In the genomic region with DNA sequence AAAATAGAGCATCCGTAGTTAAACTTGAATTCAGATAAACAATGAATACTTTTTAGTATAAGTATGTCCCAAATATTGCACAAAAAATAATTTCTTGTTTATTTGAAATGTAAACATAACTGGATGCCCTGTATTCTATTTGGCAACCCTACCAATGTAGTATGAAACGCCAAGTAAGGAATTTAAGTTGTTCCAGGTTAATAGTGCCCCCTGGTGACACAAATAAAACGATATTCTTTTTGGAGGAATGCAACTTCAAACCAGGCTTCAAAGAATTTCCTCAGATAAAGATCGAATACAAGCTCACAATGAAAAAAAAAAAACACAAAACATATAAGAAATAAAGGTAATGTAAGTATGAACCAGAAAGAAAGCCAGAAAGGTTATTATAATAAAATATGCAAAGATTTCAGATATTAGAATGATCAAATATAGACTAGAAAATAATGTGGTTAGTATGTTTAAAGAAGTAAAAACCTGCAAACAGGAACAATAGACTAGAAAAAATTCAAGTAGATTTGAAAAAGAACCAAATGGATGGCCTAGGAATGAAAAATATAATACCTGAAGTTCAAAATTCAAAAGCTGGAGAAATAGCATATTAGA, we compare ENCODE assay signal across 9 cellular contexts. TPM values are rescaled to one million over a fixed set of nuclear protein-coding genes. Genes with fewer than 3 reads are reported as not detected.
DNase-seq lines count a peak whose midpoint lies in the region; ATAC-seq and TF ChIP-seq lines count a peak whose summit lies in the region.
"Had no signal": no experiment of that assay in that cellular context is flagged by ENCODE, and none has a peak within 500 bp of the region (broad histone marks: within the 10 kb centered on the region; RNA-seq: fewer than 3 reads in every experiment).

No MANE protein-coding gene starts in this region.

- H3K27me3 ChIP-seq in left lung, result no peaks in the 10 kb centered on the region
- H3K27me3 ChIP-seq: BLaER1 had no signal

- ATAC-seq in left lung (peak; percentile 82), GM18873 (IDR thresholded peaks at IDR 0.05; ENCODE audit: low FRiP score, unreplicated experiment) (no peak), GM19463 (IDR thresholded peaks at IDR 0.05; ENCODE audit: unreplicated experiment) (no peak), GM21526 (IDR thresholded peaks at IDR 0.05; ENCODE audit: low FRiP score, unreplicated experiment) (no peak)

- no peak overlapping the region for H3K27ac ChIP-seq in left lung
- H3K27ac ChIP-seq: BLaER1 had no signal

- H3K9me3 ChIP-seq in left lung, result no peaks in the 10 kb centered on the region
- H3K9me3 ChIP-seq: BLaER1 had no signal

- no peaks in the 10 kb centered on the region for H3K4me1 ChIP-seq in left lung

- intact Hi-C loops in left lung (cut with DNase I), result loop anchor here (5.0 to 10.0 kb wide), 2 partner anchors 222 to 230 kb away; no protein-coding TSS in a partner anchor

- peak in 2 of 3 experiments; percentile 9 to 64 for DNase-seq in NCI-H1417 (lab: John Stamatoyannopoulos, UW)
- no peak for DNase-seq in NCI-H1417 treated with DMSO at 0.1 percent for 48 hours (lab: John Stamatoyannopoulos, UW)
- DNase-seq in Kasumi-1 (lab: John Stamatoyannopoulos, UW), result peak; percentile 64 to 66
- peak; percentile 50 for DNase-seq in astrocyte of the hippocampus (ENCODE audit: low read depth, low spot score)
- DNase-seq in left lung, result no peak

- H3K36me3 ChIP-seq in left lung, result no peaks in the 10 kb centered on the region
- H3K36me3 ChIP-seq: BLaER1 had no signal

- H3K4me3 ChIP-seq in left lung, result no peak overlapping the region
- H3K4me3 ChIP-seq: BLaER1 had no signal

- TF ChIP-seq CTCF in left lung (IDR thresholded peaks at IDR 0.05), result peak; percentile 47

RNA-seq across cellular contexts. Expression of gene AKAP7, which starts 18.4 kb away (rescaled TPM):
- 10 to 100 TPM in 1 of 2 donors, 1 to 10 TPM in 1; 9.3 to 12.1 TPM for total RNA-seq in left lung

RNA-seq across cellular contexts. Expression of gene EPB41L2, which starts 53.8 kb away (rescaled TPM):
- 10 to 100 TPM; 91.3 to 97.1 TPM for total RNA-seq in left lung

Comparison
In these comparisons a context has a peak if more than half of its experiments do, and no peak if none do; other contexts are left out.
1. DNase-seq: peak in NCI-H1417 (2 of 3), Kasumi-1 (2 of 2) and astrocyte of the hippocampus (single experiment); none in NCI-H1417 treated with DMSO at 0.1 percent for 48 hours (single experiment) and left lung (0 of 2).